Comparison of ENCODE assay signal across 1 cellular context in genomic region chr9:127979333-127980055, GRCh38.
TF ChIP-seq lines count a peak whose summit lies in the region.

No MANE protein-coding gene starts in this region.

TF ChIP-seq in SK-N-SH treated with all-trans-retinoic acid at 6 μM for 48 hours, 23 proteins besides CTCF, POLR2A, EP300 and RAD21 (continued from another document):
- no peak for TF ChIP-seq POU6F1 (CRISPR knock-in tag; IDR thresholded peaks at IDR 0.05; ENCODE audit: borderline replicate concordance, low read depth)
- TF ChIP-seq TOX (CRISPR knock-in tag; IDR thresholded peaks at IDR 0.05; ENCODE audit: borderline replicate concordance) = no peak
